Comparison of ENCODE assay signal across 8 cellular contexts in the genomic region with DNA sequence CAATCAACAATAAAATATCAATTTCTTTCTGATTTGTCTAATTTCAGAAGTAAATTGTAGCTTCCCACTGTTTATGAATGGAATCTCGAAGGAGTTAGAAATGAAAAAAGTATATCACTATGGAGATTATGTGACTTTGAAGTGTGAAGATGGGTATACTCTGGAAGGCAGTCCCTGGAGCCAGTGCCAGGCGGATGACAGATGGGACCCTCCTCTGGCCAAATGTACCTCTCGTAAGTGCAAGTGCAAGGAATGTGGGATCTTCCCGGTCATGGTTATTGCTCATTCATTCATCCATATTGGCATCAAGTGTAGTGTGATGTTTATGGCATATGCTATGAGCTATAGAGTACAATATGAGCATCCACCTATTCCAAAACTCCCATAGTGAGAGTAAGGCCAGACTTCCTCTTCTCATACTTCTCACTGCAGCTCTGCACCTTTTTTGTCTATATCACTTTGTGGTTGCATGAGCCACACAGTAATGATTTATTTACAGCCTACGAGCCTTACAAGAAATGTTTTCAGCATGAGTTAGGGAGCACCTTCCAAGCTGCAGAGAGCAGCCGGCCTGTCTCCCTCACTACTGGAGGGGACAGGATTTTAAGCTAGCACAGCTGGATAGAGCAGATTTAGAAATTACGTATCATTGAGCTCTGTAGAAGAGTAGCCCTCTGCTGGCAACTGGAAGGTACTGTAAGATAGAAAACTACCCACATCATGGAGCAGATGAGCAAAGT. TPM values are rescaled to one million over a fixed set of nuclear protein-coding genes. Genes with fewer than 3 reads are reported as not detected.
DNase-seq lines count a peak whose midpoint lies in the region; ATAC-seq lines count a peak whose summit lies in the region.

No MANE protein-coding gene starts in this region.

- DNase-seq in DMS53 (lab: John Stamatoyannopoulos, UW) = peak; percentile 84
- DNase-seq in NCI-H2227 (lab: John Stamatoyannopoulos, UW; ENCODE audit: unreplicated experiment) = peak; percentile 20
- peak; percentile 20 to 21 for DNase-seq in activated T-cell treated with anti-CD3 and anti-CD28 coated beads, Interleukin-2, amount 50 U/mL, for 48 hours
- no peak for DNase-seq in left cardiac atrium
- peak; percentile 45 for DNase-seq in retina
- DNase-seq in T1000 (lab: John Stamatoyannopoulos, UW) = no peak

- ATAC-seq in GM19023 (IDR thresholded peaks at IDR 0.05; ENCODE audit: unreplicated experiment) (peak; percentile 90), HG03135 (IDR thresholded peaks at IDR 0.05; ENCODE audit: unreplicated experiment) (peak; percentile 95), left cardiac atrium (peak; percentile 76 to 87)

- intact Hi-C loops in left cardiac atrium (cut with DNase I) = no loop called here

RNA-seq across cellular contexts. Expression of gene CR1L, which starts 24.9 kb away (rescaled TPM):
- not detected for total RNA-seq in left cardiac atrium

Comparison
In these comparisons a context has a peak if more than half of its experiments do, and no peak if none do; other contexts are left out.
1. DNase-seq: peak in DMS53 (single experiment), NCI-H2227 (single experiment), activated T-cell treated with anti-CD3 and anti-CD28 coated beads, Interleukin-2, amount 50 U/mL, for 48 hours (2 of 2) and retina (single experiment); none in left cardiac atrium (single experiment) and T1000 (single experiment).
2. Peak in every context shown above with its lines, with median percentiles within 50 percentile points of each other: ATAC-seq.